ENCODE assay signal across 31 cellular contexts in the genomic region with DNA sequence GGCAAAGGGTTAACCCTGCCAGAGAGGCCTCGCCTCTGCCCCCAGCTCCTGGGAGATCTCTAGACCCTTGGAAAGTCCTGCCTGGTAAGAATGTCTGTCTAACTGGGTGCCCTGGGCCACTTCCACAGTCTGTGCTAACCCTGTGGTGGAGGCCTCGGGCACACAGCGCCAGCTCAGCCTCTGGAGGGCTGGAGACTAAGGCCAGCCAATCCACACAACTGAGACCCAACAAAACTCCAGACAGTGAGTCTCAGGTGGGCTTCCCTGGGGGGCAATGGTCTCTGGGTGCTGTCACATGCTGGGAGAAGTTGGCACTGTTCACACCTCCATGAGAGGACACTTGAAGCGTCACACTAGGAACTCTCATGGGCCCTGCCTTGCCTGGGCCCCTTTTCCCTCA. TPM values are rescaled to one million over a fixed set of nuclear protein-coding genes. Genes with fewer than 3 reads are reported as not detected.
A peak's percentile ranks its signal among the peaks of the same experiment; 100 is the strongest.
DNase-seq lines count a peak whose midpoint lies in the region; ATAC-seq, FAIRE-seq and TF ChIP-seq lines count a peak whose summit lies in the region.
"Had no signal": no experiment of that assay in that cellular context is flagged by ENCODE, and none has a peak within 500 bp of the region (broad histone marks: within the 10 kb centered on the region; RNA-seq: fewer than 3 reads in every experiment).

No MANE protein-coding gene starts in this region.

- H3K4me3 Mint-ChIP-seq in CD14-positive monocyte (no peak overlapping the region), MCF 10A (ENCODE audit: unreplicated experiment) (no peak overlapping the region)
- H3K4me3 Mint-ChIP-seq: IgD-negative memory B cell; nephron; stimulated activated naive CD8-positive, alpha-beta T cell treated with anti-CD3 and anti-CD28 coated beads, Interleukin-15, amount 100 ng/mL, for 72 hours had no signal

- 0 out of 2 replicates have a peak, but pooled peaks cover 3% of the 10 kb centered on the region for H4K20me1 ChIP-seq in HepG2 (ENCODE audit: insufficient read depth, low read length)

- H3K27ac ChIP-seq in SK-N-MC (peak overlapping the region; percentile 85), HepG2 (ENCODE audit: extremely low read length, insufficient read depth, low read length) (no peak overlapping the region), gastrocnemius medialis (peak overlapping the region; percentile 24 to 67 (median 44))
- H3K27ac ChIP-seq: BLaER1, ovary had no signal

- TF ChIP-seq EP300 in HepG2 (IDR thresholded peaks at IDR 0.05; ENCODE audit: low read depth in 2 of 2, low read length in 2 of 2) (no peak), HepG2 (CRISPR knock-in tag; IDR thresholded peaks at IDR 0.05; ENCODE audit: borderline replicate concordance) (no peak)

- ATAC-seq in HepG2 (peak; percentile 49; the same call in 2 of the 3 replicates), gastrocnemius medialis (no peak), GM18868 (IDR thresholded peaks at IDR 0.05; ENCODE audit: unreplicated experiment) (no peak), HG03095 (IDR thresholded peaks at IDR 0.05; ENCODE audit: unreplicated experiment) (no peak)
- ATAC-seq: stimulated activated naive CD8-positive, alpha-beta T cell treated with anti-CD3 and anti-CD28 coated beads, Interleukin-15, amount 100 ng/mL, for 72 hours had no signal

- DNase-seq in CD14-positive monocyte (ENCODE audit: low spot score) (peak; percentile 5), SK-N-MC (ENCODE audit: low read depth, low spot score) (no peak), HepG2 (ENCODE audit: low spot score) (no peak), gastrocnemius medialis (no peak), MCF 10A (ENCODE audit: unreplicated experiment) (no peak)
- DNase-seq in activated CD4-positive, alpha-beta T cell treated with anti-CD3 and anti-CD28 coated beads for 4 hours: no peak
- DNase-seq: activated CD4-positive, alpha-beta T cell treated with anti-CD3 and anti-CD28 coated beads, Interleukin-2, amount 50 U/mL, for 48 hours; activated CD4-positive, CD25-positive, alpha-beta regulatory T cell; activated naive CD4-positive, alpha-beta T cell; activated T-cell treated with anti-CD3 and anti-CD28 coated beads, Interleukin-2, amount 50 U/mL, for 48 hours; caudate nucleus; cortex of kidney; DMS53; effector memory CD4-positive, alpha-beta T cell; glutamatergic neuron; NCI-H1092; NCI-H1694 treated with DMSO at 0.1 percent for 48 hours; NCI-H446 treated with DMSO at 0.1 percent for 48 hours; NCI-H82; small intestine; stimulated activated naive CD8-positive, alpha-beta T cell treated with anti-CD3 and anti-CD28 coated beads, Interleukin-15, amount 100 ng/mL, for 72 hours; T-helper 1 cell had no signal

- H3K27ac Mint-ChIP-seq in CD14-positive monocyte (peak overlapping the region in 3 of 7 donors; percentile 11 to 57 (median 21)), MCF 10A (ENCODE audit: low read depth, unreplicated experiment) (no peak overlapping the region)
- H3K27ac Mint-ChIP-seq: nephron had no signal

- H3K36me3 ChIP-seq in SK-N-MC (ENCODE audit: insufficient read depth, low read length) (peaks cover 94% of the 10 kb centered on the region), HepG2 (replicated peaks in 1 of 2; ENCODE audit: control insufficient read depth in 1 of 2, insufficient read depth in 2 of 2, low read length in 2 of 2) (peaks cover 33 to 85% of the 10 kb centered on the region in 2 experiments), gastrocnemius medialis (peaks cover 0 to 51% of the 10 kb centered on the region in 2 donors)
- H3K36me3 ChIP-seq: ovary had no signal

- H3K27me3 Mint-ChIP-seq in CD14-positive monocyte (ENCODE audit: low read depth in 3 of 3) (peaks cover 0 to 3% (median 0%) of the 10 kb centered on the region in 3 donors), MCF 10A (ENCODE audit: insufficient read depth, unreplicated experiment) (no peaks in the 10 kb centered on the region)
- H3K27me3 Mint-ChIP-seq: IgD-negative memory B cell; stimulated activated naive CD8-positive, alpha-beta T cell treated with anti-CD3 and anti-CD28 coated beads, Interleukin-15, amount 100 ng/mL, for 72 hours had no signal

- peaks cover 75 to 85% of the 10 kb centered on the region in 2 donors for H3K36me3 Mint-ChIP-seq in CD14-positive monocyte
- peaks cover 76% of the 10 kb centered on the region for H3K36me3 Mint-ChIP-seq in MCF 10A (ENCODE audit: insufficient read depth, unreplicated experiment)

- POLR2A ChIA-PET in HepG2 (lab: Yijun Ruan, JAX) (interaction anchor here (1.5 kb wide), 1 partner anchor 14 kb away, joined by 3 read pairs; no protein-coding TSS in a partner anchor), MCF 10A (lab: Yijun Ruan, JAX) (interaction anchor here (0.6 to 1.2 kb wide), 2 partner anchors 9 to 116 kb away, joined by 3 to 4 read pairs; no protein-coding TSS in a partner anchor)

- H3K9me3 ChIP-seq in SK-N-MC (ENCODE audit: low read depth, low read length): no peaks in the 10 kb centered on the region
- no peaks in the 10 kb centered on the region for H3K9me3 ChIP-seq in HepG2 (ENCODE audit: low read length)
- no peaks in the 10 kb centered on the region for H3K9me3 ChIP-seq in gastrocnemius medialis
- H3K9me3 ChIP-seq: BLaER1, ovary had no signal

- TF ChIP-seq CTCF in CD14-positive monocyte (IDR thresholded peaks at IDR 0.05) (no peak), HepG2 (CRISPR knock-in tag; IDR thresholded peaks at IDR 0.05) (no peak), gastrocnemius medialis (IDR thresholded peaks at IDR 0.05 in 4 of 5, conservative IDR thresholded peaks at IDR 0.05 in 1 of 5) (no peak), MCF 10A (IDR thresholded peaks at IDR 0.05; ENCODE audit: unreplicated experiment) (no peak)

- no peak for TF ChIP-seq RAD21 in HepG2 (CRISPR knock-in tag; IDR thresholded peaks at IDR 0.05)

- TF ChIP-seq POLR2A in HepG2 (IDR thresholded peaks at IDR 0.05; ENCODE audit: insufficient read depth in 1 of 2, low read depth in 2 of 2, low read length in 2 of 2) (no peak), gastrocnemius medialis (IDR thresholded peaks at IDR 0.05) (no peak)

- 59% methylated on average over 2 of the region's 4 CpGs for WGBS in HepG2 (ENCODE audit: low lambda C conversion rate)

- H3K4me2 ChIP-seq in HepG2 (ENCODE audit: low read depth, low read length): no peak overlapping the region
- H3K4me2 ChIP-seq: BLaER1 had no signal

- H3K4me1 Mint-ChIP-seq in CD14-positive monocyte (no peaks in the 10 kb centered on the region), MCF 10A (ENCODE audit: insufficient read depth, unreplicated experiment) (no peaks in the 10 kb centered on the region)
- H3K4me1 Mint-ChIP-seq: IgD-negative memory B cell, nephron had no signal

- CTCF ChIA-PET in HepG2 (lab: Yijun Ruan, JAX; ENCODE audit: low intra/inter-chr PET ratio, low total read pairs): no interaction called here
- CTCF ChIA-PET in MCF 10A (lab: Yijun Ruan, JAX): interaction anchor here (0.7 kb wide), 2 partner anchors 11 to 423 kb away, joined by 3 to 4 read pairs; no protein-coding TSS in a partner anchor

- H3K27me3 ChIP-seq in HepG2 (ENCODE audit: control insufficient read depth in 1 of 2, insufficient read depth in 2 of 2, low read length in 2 of 2) (no peaks in the 10 kb centered on the region), gastrocnemius medialis (no peaks in the 10 kb centered on the region)
- H3K27me3 ChIP-seq: BLaER1, ovary had no signal

- H3K4me3 ChIP-seq in SK-N-MC (peak overlapping the region; percentile 20; the same call in 1 of the 2 replicates), HepG2 (replicated peaks in 1 of 3; ENCODE audit: insufficient read depth in 1 of 3, low read depth in 2 of 3, low read length in 3 of 3) (no peak overlapping the region), gastrocnemius medialis (no peak overlapping the region)
- H3K4me3 ChIP-seq: BLaER1, lung, ovary had no signal

- in situ Hi-C loops in HepG2 (cut with HindIII; ENCODE audit: extremely low pct_ligation_motif_present, low pct_unique_long_range_greater_than_20kb) (no loop called here), gastrocnemius medialis (cut with MboI; ENCODE audit: low sequenced_read_pairs in 4 of 4) (no loop called here)

- no peaks in the 10 kb centered on the region for H3K4me1 ChIP-seq in HepG2 (ENCODE audit: insufficient read depth, low read length)
- H3K4me1 ChIP-seq in gastrocnemius medialis: peaks cover 30 to 46% of the 10 kb centered on the region in 2 donors
- H3K4me1 ChIP-seq: BLaER1 had no signal

- H3K9me3 Mint-ChIP-seq in CD14-positive monocyte (peaks cover 0 to 2% (median 0%) of the 10 kb centered on the region in 7 donors), MCF 10A (ENCODE audit: unreplicated experiment) (no peaks in the 10 kb centered on the region)
- H3K9me3 Mint-ChIP-seq: IgD-negative memory B cell; nephron; stimulated activated naive CD8-positive, alpha-beta T cell treated with anti-CD3 and anti-CD28 coated beads, Interleukin-15, amount 100 ng/mL, for 72 hours had no signal

- H2AFZ ChIP-seq in HepG2 (ENCODE audit: low read length): no peak overlapping the region

- H3K9ac ChIP-seq in SK-N-MC (ENCODE audit: insufficient read length): no peak overlapping the region
- H3K9ac ChIP-seq in HepG2 (ENCODE audit: insufficient read depth, low read depth, low read length): no peak overlapping the region
- H3K9ac ChIP-seq: BLaER1 had no signal

- H3K79me2 ChIP-seq in HepG2 (ENCODE audit: insufficient read depth, low read length): peaks cover 15% of the 10 kb centered on the region

- BruUV-seq in HepG2 (replicated peaks; lab: Mats Ljungman, UMichigan) (no TSS peak), MCF 10A (replicated peaks; lab: Mats Ljungman, UMichigan) (no TSS peak)

- intact Hi-C loops in CD14-positive monocyte (cut with micrococcal nuclease) (no loop called here), HepG2 (cut with micrococcal nuclease; ENCODE audit: unreplicated experiment) (no loop called here), gastrocnemius medialis (cut with DNase I; ENCODE audit: low total_unique reads) (no loop called here), MCF 10A (cut with micrococcal nuclease) (no loop called here)

- FAIRE-seq in HepG2 (lab: Jason Lieb, UNC): no peak
- FAIRE-seq: G401.6, keratinocyte, small intestine had no signal

RNA-seq across cellular contexts. Expression of gene ZXDC, which starts 19.5 kb away (rescaled TPM):
- polyA plus RNA-seq in CD14-positive monocyte (1 to 10 TPM; 6.3 to 9.7 TPM), HepG2 (2011; rRNA removed) (17.6 and 22.1 TPM in 2 replicates)
- total RNA-seq in HepG2 (2016; rRNA removed; fragmentation: Illumina TruSeq; extraction: Trizol) (14.7 and 21.2 TPM in 2 replicates), gastrocnemius medialis (10 to 100 TPM; 40.9 to 54.2 (median 45.4) TPM), MCF 10A (2022) (37.2 and 37.5 TPM in 2 replicates)
- total RNA-seq in HepG2 (2016; cell fraction: cytosol; rRNA removed; fragmentation: Illumina TruSeq; extraction: Trizol; ENCODE audit: low read depth): 3.8 and 5.1 TPM in 2 replicates
- total RNA-seq in HepG2 (2016; cell fraction: insoluble cytoplasmic fraction; rRNA removed; fragmentation: Illumina TruSeq; extraction: Trizol): 14.1 and 20.6 TPM in 2 replicates
- total RNA-seq in HepG2 (2016; cell fraction: membrane; rRNA removed; fragmentation: Illumina TruSeq; extraction: Trizol): 8.3 and 8.6 TPM in 2 replicates
- total RNA-seq in HepG2 (2016; cell fraction: nucleus; rRNA removed; fragmentation: Illumina TruSeq; extraction: Trizol): 34.2 and 37.1 TPM in 2 replicates
- polyA plus RNA-seq in HepG2 (2011; cell fraction: cytosol; rRNA removed): 11.0 and 12.5 TPM in 2 replicates
- 66.1 and 66.9 TPM in 2 replicates for polyA plus RNA-seq in HepG2 (2011; cell fraction: nucleus; rRNA removed)
- polyA plus RNA-seq in HepG2 (2012): 15.7 and 19.2 TPM in 2 replicates
- polyA plus RNA-seq in HepG2 (2016; cell fraction: cytosol; fragmentation: Illumina TruSeq; extraction: Trizol; ENCODE audit: low read depth): 1.2 TPM in 2 replicates
- 9.6 and 12.3 TPM in 2 replicates for polyA plus RNA-seq in HepG2 (2016; cell fraction: insoluble cytoplasmic fraction; fragmentation: Illumina TruSeq; extraction: Trizol; ENCODE audit: low read depth)
- 2.8 TPM in 2 replicates for polyA plus RNA-seq in HepG2 (2016; cell fraction: membrane; fragmentation: Illumina TruSeq; extraction: Trizol; ENCODE audit: low read depth)
- polyA plus RNA-seq in HepG2 (2016; cell fraction: nucleus; fragmentation: Illumina TruSeq; extraction: Trizol; ENCODE audit: insufficient read depth, low read depth): 46.7 and 52.0 TPM in 2 replicates
- polyA minus RNA-seq in HepG2 (2011; rRNA and poly(A)+ RNA removed; ENCODE audit: low replicate concordance): 30.7 and 49.9 TPM in 2 replicates
- 19.2 and 20.2 TPM in 2 replicates for polyA minus RNA-seq in HepG2 (2011; cell fraction: cytosol; rRNA and poly(A)+ RNA removed)
- polyA minus RNA-seq in HepG2 (2011; cell fraction: nucleus; rRNA and poly(A)+ RNA removed): 69.8 and 75.6 TPM in 2 replicates
